In genomic region chr11:130314749-130315285, GRCh38 we compare ENCODE assay signal across 8 cellular contexts. TPM values are rescaled to one million over a fixed set of nuclear protein-coding genes. Genes with fewer than 3 reads are reported as not detected.
DNase-seq lines count a peak whose midpoint lies in the region; ATAC-seq, FAIRE-seq and TF ChIP-seq lines count a peak whose summit lies in the region.

A gene with protein sequence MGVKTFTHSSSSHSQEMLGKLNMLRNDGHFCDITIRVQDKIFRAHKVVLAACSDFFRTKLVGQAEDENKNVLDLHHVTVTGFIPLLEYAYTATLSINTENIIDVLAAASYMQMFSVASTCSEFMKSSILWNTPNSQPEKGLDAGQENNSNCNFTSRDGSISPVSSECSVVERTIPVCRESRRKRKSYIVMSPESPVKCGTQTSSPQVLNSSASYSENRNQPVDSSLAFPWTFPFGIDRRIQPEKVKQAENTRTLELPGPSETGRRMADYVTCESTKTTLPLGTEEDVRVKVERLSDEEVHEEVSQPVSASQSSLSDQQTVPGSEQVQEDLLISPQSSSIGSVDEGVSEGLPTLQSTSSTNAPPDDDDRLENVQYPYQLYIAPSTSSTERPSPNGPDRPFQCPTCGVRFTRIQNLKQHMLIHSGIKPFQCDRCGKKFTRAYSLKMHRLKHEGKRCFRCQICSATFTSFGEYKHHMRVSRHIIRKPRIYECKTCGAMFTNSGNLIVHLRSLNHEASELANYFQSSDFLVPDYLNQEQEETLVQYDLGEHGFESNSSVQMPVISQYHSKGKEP (minus strand): TSS chr11:130314917. CDS start chr11:130261873, 53,044 bp downstream.

- ATAC-seq in GM18873 (IDR thresholded peaks at IDR 0.05; ENCODE audit: low FRiP score, unreplicated experiment) (peak; percentile 55), HG03135 (IDR thresholded peaks at IDR 0.05; ENCODE audit: unreplicated experiment) (peak; percentile 67)
- peak; percentile 84 for ATAC-seq in central memory CD8-positive, alpha-beta T cell (replicated peaks; ENCODE audit: extremely low read depth, poor library complexity, severe bottlenecking)

- peaks cover 41% of the 10 kb centered on the region for H3K4me1 Mint-ChIP-seq in central memory CD8-positive, alpha-beta T cell

- H3K9me3 Mint-ChIP-seq in central memory CD8-positive, alpha-beta T cell: no peaks in the 10 kb centered on the region

- H3K4me3 ChIP-seq in AG04449 (ENCODE audit: low read depth, low read length): peak within 1 kb of the TSS; percentile 73
- peak within 1 kb of the TSS; percentile 68 to 90 (median 85) for H3K4me3 ChIP-seq in keratinocyte (ENCODE audit: control insufficient read depth in 2 of 3, extremely low read depth in 1 of 3, insufficient read depth in 2 of 3, low read depth in 1 of 3, low read length in 3 of 3)

- H2AFZ ChIP-seq in keratinocyte (ENCODE audit: control insufficient read depth, low read length): peak within 1 kb of the TSS; percentile 99

- peaks cover 16% of the 10 kb centered on the region for H3K36me3 Mint-ChIP-seq in central memory CD8-positive, alpha-beta T cell (ENCODE audit: insufficient read depth)

- DNase-seq in AG04449 (ENCODE audit: low read depth, low spot score) (peak; percentile 29), NCI-H345 (lab: John Stamatoyannopoulos, UW) (peak; percentile 88), keratinocyte (ENCODE audit: low read depth, low spot score) (peak; percentile 38)
- peak; percentile 84 for DNase-seq in activated CD4-positive, CD25-positive, alpha-beta regulatory T cell treated with anti-CD3 and anti-CD28 coated beads, Interleukin-2, amount 50 U/mL, for 16 hours (ENCODE audit: low read depth, low spot score)
- DNase-seq in central memory CD8-positive, alpha-beta T cell (ENCODE audit: low spot score in 2 of 2): peak; percentile 72 to 83
- peak; percentile 83 to 86 (median 84) for DNase-seq in stimulated activated CD4-positive, alpha-beta T cell treated with anti-CD3 and anti-CD28 coated beads, Interleukin-12 subunit alpha, Interleukin-12 subunit beta, amount 100 ng/mL, for 48 hours (ENCODE audit: low read depth in 2 of 3, low spot score in 1 of 3)

- dilution Hi-C loops in keratinocyte (cut with MboI; ENCODE audit: extremely low pct_ligation_motif_present, low sequenced_read_pairs): no loop called here

- peak within 1 kb of the TSS; percentile 81 for H3K27ac ChIP-seq in keratinocyte (ENCODE audit: control insufficient read depth, insufficient read depth, low read length)

- no peak for TF ChIP-seq CTCF in AG04449 (IDR thresholded peaks at IDR 0.05; ENCODE audit: insufficient read depth, low read length, missing control alignments)
- TF ChIP-seq CTCF in keratinocyte (optimal IDR thresholded peaks at IDR 0.05 in 1 of 3, IDR thresholded peaks at IDR 0.05 in 1 of 3, conservative IDR thresholded peaks at IDR 0.05 in 1 of 3; ENCODE audit: extremely low read depth in 1 of 3, insufficient read depth in 2 of 3, low read length in 3 of 3): no peak

- H3K9me3 ChIP-seq in keratinocyte (ENCODE audit: control insufficient read depth, low read depth, low read length): no peaks in the 10 kb centered on the region

- no peaks in the 10 kb centered on the region for H3K27me3 ChIP-seq in keratinocyte (ENCODE audit: control insufficient read depth, extremely low read depth, insufficient read depth, low read length)

- no peak for FAIRE-seq in keratinocyte (lab: Jason Lieb, UNC)

- peaks cover 23% of the 10 kb centered on the region for H3K4me1 ChIP-seq in keratinocyte (ENCODE audit: control insufficient read depth, extremely low read depth, insufficient read depth, low read length)

- H3K4me3 Mint-ChIP-seq in central memory CD8-positive, alpha-beta T cell: peak within 1 kb of the TSS; percentile 89

- peaks cover 30% of the 10 kb centered on the region for H3K79me2 ChIP-seq in keratinocyte (ENCODE audit: control insufficient read depth, insufficient read depth, low read length)

- peak within 1 kb of the TSS; percentile 98 for H3K27ac Mint-ChIP-seq in central memory CD8-positive, alpha-beta T cell (ENCODE audit: low read depth)

- CTCF ChIA-PET in AG04449 (lab: Yijun Ruan, JAX): no interaction called here

- POLR2A ChIA-PET in AG04449 (lab: Yijun Ruan, JAX): no interaction called here

- H3K27me3 Mint-ChIP-seq in central memory CD8-positive, alpha-beta T cell: no peaks in the 10 kb centered on the region

- no peaks in the 10 kb centered on the region for H3K36me3 ChIP-seq in keratinocyte (ENCODE audit: control insufficient read depth in 2 of 2, extremely low read depth in 1 of 2, insufficient read depth in 2 of 2, low read length in 2 of 2)

- peak within 1 kb of the TSS; percentile 77 for H3K9ac ChIP-seq in keratinocyte (ENCODE audit: control insufficient read depth, extremely low read depth, insufficient read depth, low read length)

- H3K4me2 ChIP-seq in keratinocyte (ENCODE audit: control insufficient read depth, extremely low read depth, insufficient read depth, low read depth, low read length): peak within 1 kb of the TSS; percentile 96

- H3K9me1 ChIP-seq in keratinocyte (ENCODE audit: control insufficient read depth, extremely low read depth, insufficient read depth, low read length): no peaks in the 10 kb centered on the region

- no peaks in the 10 kb centered on the region for H4K20me1 ChIP-seq in keratinocyte (ENCODE audit: control insufficient read depth, extremely low read depth, insufficient read depth, low read length)

RNA-seq across cellular contexts. Expression of the gene that starts here (rescaled TPM):
- 12.7 to 16.8 TPM (median 15.7 TPM) in 3 replicates for polyA plus RNA-seq in keratinocyte
- polyA plus RNA-seq in keratinocyte (2011; ENCODE audit: low read depth): 10.0 TPM
- 8.0 and 15.8 TPM in 2 replicates for polyA plus RNA-seq in keratinocyte (2011; cell fraction: cytosol; rRNA removed)
- polyA plus RNA-seq in keratinocyte (2011; cell fraction: nucleus; rRNA removed): 25.0 and 27.3 TPM in 2 replicates
- polyA plus RNA-seq in keratinocyte (2012; ENCODE audit: low replicate concordance): 8.2 and 12.2 TPM in 2 replicates
- 19.1 to 51.0 TPM (median 40.5 TPM) in 3 replicates for polyA minus RNA-seq in keratinocyte
- polyA minus RNA-seq in keratinocyte (2011; cell fraction: cytosol; rRNA and poly(A)+ RNA removed): 22.1 TPM
- polyA minus RNA-seq in keratinocyte (2011; cell fraction: nucleus; rRNA and poly(A)+ RNA removed): 28.0 and 48.9 TPM in 2 replicates

Comparison
In these comparisons a context has a peak if more than half of its experiments do, and no peak if none do; other contexts are left out.
1. Peak in every context shown above with its lines: DNase-seq, ATAC-seq, H3K4me3 ChIP-seq and H3K27ac ChIP-seq.
2. DNase-seq: peak in every context shown above with its lines; median percentile 88 in NCI-H345; 84 in activated CD4-positive, CD25-positive, alpha-beta regulatory T cell treated with anti-CD3 and anti-CD28 coated beads, Interleukin-2, amount 50 U/mL, for 16 hours; 84 in stimulated activated CD4-positive, alpha-beta T cell treated with anti-CD3 and anti-CD28 coated beads, Interleukin-12 subunit alpha, Interleukin-12 subunit beta, amount 100 ng/mL, for 48 hours; 78 in central memory CD8-positive, alpha-beta T cell; 38 in keratinocyte; 29 in AG04449.